Comparison of ENCODE assay signal across 1 cellular context in genomic region chr19:18093439-18094161, GRCh38.
TF ChIP-seq lines count a peak whose summit lies in the region.

No MANE protein-coding gene starts in this region.

TF ChIP-seq in K562, 482 proteins besides CTCF, POLR2A, EP300 and RAD21 (continued from another document and continues in another):
- TF ChIP-seq ZNF592 (IDR thresholded peaks at IDR 0.05): peak; percentile 93
- peak; percentile 99 for TF ChIP-seq L3MBTL2 (IDR thresholded peaks at IDR 0.05)
- no peak for TF ChIP-seq XRCC3 (IDR thresholded peaks at IDR 0.05)
- TF ChIP-seq ZNF12 (CRISPR knock-in tag; IDR thresholded peaks at IDR 0.05): no peak
- no peak for TF ChIP-seq PRMT5 (CRISPR knock-in tag; IDR thresholded peaks at IDR 0.05)
- no peak for TF ChIP-seq STAT5A (IDR thresholded peaks at IDR 0.05; ENCODE audit: borderline replicate concordance, low read length)
- no peak for TF ChIP-seq KAT7 (CRISPR knock-in tag; IDR thresholded peaks at IDR 0.05; ENCODE audit: borderline replicate concordance)
- TF ChIP-seq PCBP2 (IDR thresholded peaks at IDR 0.05; ENCODE audit: low read depth, low read length, poor library complexity, severe bottlenecking): no peak
- TF ChIP-seq HMG20B (CRISPR knock-in tag; IDR thresholded peaks at IDR 0.05): no peak
- no peak for TF ChIP-seq ZKSCAN1 (IDR thresholded peaks at IDR 0.05; ENCODE audit: low read depth, low read length)
- peak; percentile 72; the same call in 1 of the 2 replicates for TF ChIP-seq ZNF589 (CRISPR knock-in tag; IDR thresholded peaks at IDR 0.05; ENCODE audit: low read depth)
- TF ChIP-seq MBD2 (IDR thresholded peaks at IDR 0.05; ENCODE audit: borderline replicate concordance, low read depth): 0 out of 2 replicates have a peak, but pooled peaks have one; percentile 17
- no peak for TF ChIP-seq UBTF (IDR thresholded peaks at IDR 0.05; ENCODE audit: borderline replicate concordance in 1 of 2, low read depth in 2 of 2, low read length in 2 of 2)
- no peak for TF ChIP-seq LARP7 (IDR thresholded peaks at IDR 0.05)
- TF ChIP-seq ZFP91 (CRISPR knock-in tag; IDR thresholded peaks at IDR 0.05): no peak
- TF ChIP-seq JUNB (CRISPR knock-in tag; conservative IDR thresholded peaks at IDR 0.05): no peak
- no peak for TF ChIP-seq PRDM10 (IDR thresholded peaks at IDR 0.05; ENCODE audit: partially characterized antibody)
- no peak for TF ChIP-seq ZNF134 (CRISPR knock-in tag; conservative IDR thresholded peaks at IDR 0.05)
- no peak for TF ChIP-seq KLF1 (tag; IDR thresholded peaks at IDR 0.05)
- no peak for TF ChIP-seq ELK3 (CRISPR knock-in tag; IDR thresholded peaks at IDR 0.05)
- TF ChIP-seq ZNF830 (CRISPR knock-in tag; IDR thresholded peaks at IDR 0.05): no peak
- TF ChIP-seq KDM4B (IDR thresholded peaks at IDR 0.05; ENCODE audit: borderline replicate concordance in 2 of 2, low read depth in 1 of 2): no peak
- no peak for TF ChIP-seq JUND (IDR thresholded peaks at IDR 0.05; ENCODE audit: borderline replicate concordance, low read depth, low read length)
- TF ChIP-seq JUND (tag; IDR thresholded peaks at IDR 0.05; ENCODE audit: borderline replicate concordance, low read depth, low read length): no peak; the same call in 2 of the 3 replicates
- TF ChIP-seq NR2C2 (CRISPR knock-in tag; IDR thresholded peaks at IDR 0.05): no peak
- no peak for TF ChIP-seq NR2C2 (tag; IDR thresholded peaks at IDR 0.05)
- TF ChIP-seq ZFP1 (CRISPR knock-in tag; IDR thresholded peaks at IDR 0.05): no peak
- no peak for TF ChIP-seq CAMTA2 (CRISPR knock-in tag; conservative IDR thresholded peaks at IDR 0.05)
- TF ChIP-seq HDAC8 (tag; IDR thresholded peaks at IDR 0.05): 0 out of 2 replicates have a peak, but pooled peaks have one; percentile 31
- no peak for TF ChIP-seq ZBTB1 (CRISPR knock-in tag; IDR thresholded peaks at IDR 0.05; ENCODE audit: borderline replicate concordance, low read depth)
- TF ChIP-seq TFE3 (CRISPR knock-in tag; IDR thresholded peaks at IDR 0.05): 0 out of 2 replicates have a peak, but pooled peaks have one; percentile 31
- TF ChIP-seq ZNF507 (tag; conservative IDR thresholded peaks at IDR 0.05): no peak
- TF ChIP-seq ZNF57 (CRISPR knock-in tag; IDR thresholded peaks at IDR 0.05): no peak
- no peak for TF ChIP-seq NFE2L1 (tag; IDR thresholded peaks at IDR 0.05; ENCODE audit: borderline replicate concordance, low read depth)
- TF ChIP-seq MAZ (CRISPR knock-in tag; conservative IDR thresholded peaks at IDR 0.05 in 1 of 2, IDR thresholded peaks at IDR 0.05 in 1 of 2): no peak; a peak in 1 of 4 replicates
- no peak for TF ChIP-seq ZNF780A (CRISPR knock-in tag; IDR thresholded peaks at IDR 0.05)
- no peak for TF ChIP-seq MBD1 (CRISPR knock-in tag; IDR thresholded peaks at IDR 0.05)
- TF ChIP-seq CBX5 (IDR thresholded peaks at IDR 0.05; ENCODE audit: borderline replicate concordance, low read depth): no peak
- no peak for TF ChIP-seq NBN (IDR thresholded peaks at IDR 0.05; ENCODE audit: low read depth)
- no peak for TF ChIP-seq SPI1 (IDR thresholded peaks at IDR 0.05; ENCODE audit: borderline replicate concordance, low read depth, low read length)
- no peak for TF ChIP-seq CBFB (CRISPR knock-in tag; IDR thresholded peaks at IDR 0.05)
- no peak for TF ChIP-seq MLLT1 (IDR thresholded peaks at IDR 0.05)
- peak; percentile 52; the same call in 1 of the 2 replicates for TF ChIP-seq DMBX1 (CRISPR knock-in tag; IDR thresholded peaks at IDR 0.05; ENCODE audit: borderline replicate concordance)
- peak; percentile 80 for TF ChIP-seq ZNF395 (CRISPR knock-in tag; IDR thresholded peaks at IDR 0.05)
